ENCODE assay signal across 23 cellular contexts in the genomic region with DNA sequence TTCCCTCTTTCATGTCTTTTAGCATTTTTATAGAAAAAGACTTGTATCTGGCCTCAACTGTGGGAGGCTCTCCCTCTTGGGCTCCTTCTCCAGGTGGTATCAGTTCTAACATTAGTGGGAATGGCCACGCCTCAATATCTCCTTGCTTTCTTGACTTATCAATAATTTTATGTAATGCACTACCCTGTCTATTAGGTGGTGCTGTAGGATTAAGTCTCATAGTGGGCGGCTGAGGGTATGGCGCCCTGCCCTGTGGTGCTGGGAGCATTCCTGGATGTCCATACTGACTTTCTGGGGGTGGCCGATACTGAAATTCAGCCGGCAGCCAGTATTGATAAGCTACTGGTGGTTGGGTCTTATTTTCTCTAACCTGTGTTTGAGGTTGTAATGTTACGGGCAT. TPM values are rescaled to one million over a fixed set of nuclear protein-coding genes. Genes with fewer than 3 reads are reported as not detected.
DNase-seq lines count a peak whose midpoint lies in the region; ATAC-seq and TF ChIP-seq lines count a peak whose summit lies in the region.
"Had no signal": no experiment of that assay in that cellular context is flagged by ENCODE, and none has a peak within 500 bp of the region (broad histone marks: within the 10 kb centered on the region; RNA-seq: fewer than 3 reads in every experiment).

No MANE protein-coding gene starts in this region.

- peak overlapping the region; percentile 49 for H3K27ac Mint-ChIP-seq in MCF 10A (ENCODE audit: low read depth, unreplicated experiment)
- H3K27ac Mint-ChIP-seq: CD4-positive, alpha-beta T cell had no signal

- no peak overlapping the region for H3K27ac ChIP-seq in breast epithelium
- H3K27ac ChIP-seq in body of pancreas = no peak overlapping the region
- H3K27ac ChIP-seq: BLaER1, SJSA1 had no signal

- no peaks in the 10 kb centered on the region for H3K27me3 Mint-ChIP-seq in MCF 10A (ENCODE audit: insufficient read depth, unreplicated experiment)

- no peaks in the 10 kb centered on the region for H3K36me3 ChIP-seq in breast epithelium
- no peaks in the 10 kb centered on the region for H3K36me3 ChIP-seq in body of pancreas (replicated peaks in 1 of 2; ENCODE audit: insufficient read depth in 1 of 2, low read depth in 2 of 2)
- H3K36me3 ChIP-seq: BLaER1, SJSA1 had no signal

- no peaks in the 10 kb centered on the region for H3K9me3 ChIP-seq in breast epithelium
- H3K9me3 ChIP-seq in body of pancreas = no peaks in the 10 kb centered on the region
- H3K9me3 ChIP-seq: BLaER1, Caco-2, SJSA1 had no signal

- TF ChIP-seq EP300 in Ishikawa (IDR thresholded peaks at IDR 0.05; ENCODE audit: borderline replicate concordance) = no peak

- no peak for DNase-seq in MCF 10A (ENCODE audit: unreplicated experiment)
- no peak for DNase-seq in breast epithelium (ENCODE audit: low spot score in 2 of 2)
- DNase-seq in RPMI7951 (ENCODE audit: low read depth) = peak; percentile 16
- DNase-seq in body of pancreas = no peak
- DNase-seq in stimulated activated CD4-positive, alpha-beta T cell treated with anti-CD3 and anti-CD28 coated beads, Interleukin-2, amount 100 ng/mL, for 48 hours = no peak
- DNase-seq: Caco-2; CD4-positive, alpha-beta T cell; DMS153; GF-D8; H7; NCI-H1694; NCI-H2081; NCI-H446; NCI-H526; SW 1271; T-helper 17 cell had no signal

- TF ChIP-seq POLR2A in breast epithelium (IDR thresholded peaks at IDR 0.05) = no peak
- TF ChIP-seq POLR2A in body of pancreas (IDR thresholded peaks at IDR 0.05) = no peak

- intact Hi-C loops in MCF 10A (cut with micrococcal nuclease) (no loop called here), breast epithelium (cut with DNase I; ENCODE audit: low total_unique reads) (no loop called here), body of pancreas (cut with DNase I) (no loop called here)

- no peaks in the 10 kb centered on the region for H3K9me3 Mint-ChIP-seq in MCF 10A (ENCODE audit: unreplicated experiment)
- H3K9me3 Mint-ChIP-seq: CD4-positive, alpha-beta T cell had no signal

- no peaks in the 10 kb centered on the region for H3K27me3 ChIP-seq in breast epithelium
- H3K27me3 ChIP-seq in body of pancreas = no peaks in the 10 kb centered on the region
- H3K27me3 ChIP-seq: BLaER1, SJSA1 had no signal

- H3K4me1 ChIP-seq in breast epithelium (peaks cover 0 to 4% of the 10 kb centered on the region in 2 donors), body of pancreas (peaks cover 4% of the 10 kb centered on the region)
- H3K4me1 ChIP-seq: BLaER1, SJSA1 had no signal

- no TSS peak for BruUV-seq in MCF 10A (replicated peaks; lab: Mats Ljungman, UMichigan)

- H3K36me3 Mint-ChIP-seq in MCF 10A (ENCODE audit: insufficient read depth, unreplicated experiment) = no peaks in the 10 kb centered on the region

- TF ChIP-seq CTCF in MCF 10A (IDR thresholded peaks at IDR 0.05; ENCODE audit: unreplicated experiment) (no peak), breast epithelium (IDR thresholded peaks at IDR 0.05) (no peak), body of pancreas (IDR thresholded peaks at IDR 0.05) (no peak)

- POLR2A ChIA-PET in MCF 10A (lab: Yijun Ruan, JAX) = interaction anchor here (0.8 to 3.6 kb wide), 14 partner anchors 9 to 173 kb away, joined by 3 to 22 read pairs (median 6); partner anchors contain the start of genes CRELD1, IL17RC and RPUSD3

- peaks cover 35% of the 10 kb centered on the region for H3K4me1 Mint-ChIP-seq in MCF 10A (ENCODE audit: insufficient read depth, unreplicated experiment)

- no peak overlapping the region for H3K4me3 Mint-ChIP-seq in MCF 10A (ENCODE audit: unreplicated experiment)

- 75 to 87% methylated on average over 2 to 6 of the region's 6 CpGs for WGBS in body of pancreas, 2 donors

- CTCF ChIA-PET in MCF 10A (lab: Yijun Ruan, JAX) = interaction anchor here (0.6 to 4.5 kb wide), 8 partner anchors 12 to 94 kb away, joined by 3 to 31 read pairs (median 4); partner anchors contain the start of gene TADA3

- ATAC-seq in HG03521 (IDR thresholded peaks at IDR 0.05; ENCODE audit: unreplicated experiment) (no peak), body of pancreas (no peak)
- ATAC-seq: Right ventricle myocardium inferior, T-helper 17 cell had no signal

- H3K4me3 ChIP-seq in breast epithelium (no peak overlapping the region), body of pancreas (no peak overlapping the region)
- H3K4me3 ChIP-seq: BLaER1, SJSA1 had no signal

- peak; percentile 13; the same call in 1 of the 2 replicates for TF ChIP-seq RAD21 in Ishikawa (IDR thresholded peaks at IDR 0.05; ENCODE audit: low read depth)

TF ChIP-seq in Ishikawa, 13 proteins besides CTCF, POLR2A, EP300 and RAD21:
- TF ChIP-seq REST (IDR thresholded peaks at IDR 0.05; ENCODE audit: low read depth) (no peak), TCF12 (IDR thresholded peaks at IDR 0.05; ENCODE audit: low read depth) (no peak), FOXM1 (IDR thresholded peaks at IDR 0.05; ENCODE audit: borderline replicate concordance, low read depth) (no peak), ZBTB7A (IDR thresholded peaks at IDR 0.05; ENCODE audit: low read depth) (no peak)

RNA-seq across cellular contexts. Expression of gene RPUSD3, which starts 8.7 kb away (rescaled TPM):
- total RNA-seq in MCF 10A (2022) = 40.3 and 40.7 TPM in 2 replicates
- 10 to 100 TPM; 33.4 to 41.3 (median 38.3) TPM for total RNA-seq in breast epithelium
- 47.5 and 49.5 TPM in 2 replicates for total RNA-seq in RPMI7951 (2014; rRNA removed; shearing (Covaris generic))
- 10 to 100 TPM; 31.6 to 51.4 TPM for total RNA-seq in body of pancreas

RNA-seq across cellular contexts. Expression of gene CIDEC, which starts 27.5 kb away (rescaled TPM):
- not detected in 2 replicates for total RNA-seq in MCF 10A (2022)
- total RNA-seq in breast epithelium = 1,000 to 10,000 TPM in 1 of 3 donors, 100 to 1,000 TPM in 1, 10 to 100 TPM in 1; 92.3 to 1,697 (median 153) TPM
- total RNA-seq in RPMI7951 (2014; rRNA removed; shearing (Covaris generic)) = not detected in 2 replicates
- total RNA-seq in body of pancreas = 100 to 1,000 TPM in 1 of 2 donors, 1 to 10 TPM in 1; 6.5 to 134 TPM
- total RNA-seq: A673; CD4-positive, alpha-beta T cell; H7; M059J; SJSA1; T-helper 17 cell had no signal

RNA-seq across cellular contexts. Expression of gene JAGN1, which starts 37.9 kb away (rescaled TPM):
- total RNA-seq in MCF 10A (2022) (49.7 and 55.4 TPM in 2 replicates), breast epithelium (10 to 100 TPM; 34.1 to 73.1 (median 56.5) TPM), body of pancreas (10 to 100 TPM in 1 of 2 donors, 1 to 10 TPM in 1; 5.6 to 19.7 TPM)
- total RNA-seq in RPMI7951 (2014; rRNA removed; shearing (Covaris generic)) = 34.7 and 36.8 TPM in 2 replicates

RNA-seq across cellular contexts. Expression of gene TTLL3, which starts 42.5 kb away (rescaled TPM):
- 14.6 and 16.6 TPM in 2 replicates for total RNA-seq in MCF 10A (2022)
- total RNA-seq in breast epithelium = 10 to 100 TPM; 63.1 to 76.7 (median 72.3) TPM
- 4.7 and 7.4 TPM in 2 replicates for total RNA-seq in RPMI7951 (2014; rRNA removed; shearing (Covaris generic))
- 10 to 100 TPM; 24.1 to 88.0 TPM for total RNA-seq in body of pancreas

RNA-seq across cellular contexts. Expression of gene IL17RE, which starts 50.1 kb away (rescaled TPM):
- total RNA-seq in MCF 10A (2022) (5.0 and 5.5 TPM in 2 replicates), breast epithelium (10 to 100 TPM; 11.5 to 22.0 (median 11.7) TPM), body of pancreas (10 to 100 TPM; 10.9 to 18.2 TPM)
- total RNA-seq in RPMI7951 (2014; rRNA removed; shearing (Covaris generic)) = not detected in 2 replicates
